ENCODE assay signal across 8 cellular contexts in the genomic region with DNA sequence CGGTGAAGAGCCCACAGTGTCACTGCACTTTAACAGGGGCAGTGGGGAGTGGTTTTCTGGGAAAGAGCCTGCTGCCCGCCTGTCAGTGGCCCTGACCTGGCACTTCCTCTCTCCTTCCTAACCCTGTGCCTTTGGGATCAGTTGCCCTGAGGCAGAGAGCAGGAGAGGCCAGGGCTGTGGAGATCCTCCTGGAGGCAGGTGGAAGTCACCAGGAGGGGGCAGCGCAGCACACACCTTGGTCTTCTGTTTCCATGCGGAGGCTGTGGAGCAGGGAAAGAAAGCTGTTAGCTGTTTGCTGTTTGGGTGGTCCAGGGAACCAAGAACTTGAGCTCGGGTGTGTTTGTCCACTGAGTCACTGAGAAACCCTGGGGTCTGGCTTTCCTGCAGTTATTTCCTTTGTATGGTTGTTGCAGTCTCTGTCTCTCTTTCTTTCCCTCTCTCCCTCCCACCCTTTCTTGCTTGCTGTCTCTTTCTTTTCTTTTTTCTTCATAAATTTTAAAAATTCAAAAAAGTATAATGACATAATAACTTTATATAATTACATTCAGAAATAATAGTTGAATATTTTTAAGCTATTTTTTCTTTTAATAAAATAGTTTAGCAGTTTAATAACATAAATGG. TPM values are rescaled to one million over a fixed set of nuclear protein-coding genes. Genes with fewer than 3 reads are reported as not detected.
A peak's percentile ranks its signal among the peaks of the same experiment; 100 is the strongest.
DNase-seq lines count a peak whose midpoint lies in the region; ATAC-seq and TF ChIP-seq lines count a peak whose summit lies in the region.

No MANE protein-coding gene starts in this region.

- H2BK5ac ChIP-seq in mesenchymal stem cell (ENCODE audit: low read depth, low read length, poor library complexity, severe bottlenecking) = no peak overlapping the region

- no peak overlapping the region for H3K4me3 Mint-ChIP-seq in endodermal cell

- no peak overlapping the region for H2BK12ac ChIP-seq in mesenchymal stem cell (ENCODE audit: low read length in 2 of 2)

- no peak overlapping the region for H3K27ac Mint-ChIP-seq in endodermal cell

- no peak overlapping the region for H3K14ac ChIP-seq in mesenchymal stem cell (ENCODE audit: low read length in 2 of 2)

- ATAC-seq in GM18498 (IDR thresholded peaks at IDR 0.05; ENCODE audit: unreplicated experiment) = peak; percentile 38

- no peak overlapping the region for H2BK120ac ChIP-seq in mesenchymal stem cell (ENCODE audit: low read depth, low read length)

- H3K23ac ChIP-seq in mesenchymal stem cell (ENCODE audit: low read length in 2 of 2) = no peak overlapping the region

- no peaks in the 10 kb centered on the region for H3K4me1 ChIP-seq in Karpas-422 (ENCODE audit: low read length)
- no peaks in the 10 kb centered on the region for H3K4me1 ChIP-seq in endodermal cell (ENCODE audit: control insufficient read depth, insufficient read depth, low read length)
- no peaks in the 10 kb centered on the region for H3K4me1 ChIP-seq in mesenchymal stem cell (ENCODE audit: control insufficient read depth, insufficient read depth, low read depth, low read length)

- no peak overlapping the region for H3K4ac ChIP-seq in mesenchymal stem cell (ENCODE audit: low read depth in 1 of 2, low read length in 2 of 2)

- H3K9me3 ChIP-seq in Karpas-422 (ENCODE audit: low read length) (no peaks in the 10 kb centered on the region), WERI-Rb-1 (ENCODE audit: severe bottlenecking) (no peaks in the 10 kb centered on the region), endodermal cell (ENCODE audit: control insufficient read depth, low read length) (no peaks in the 10 kb centered on the region), mesenchymal stem cell (ENCODE audit: control insufficient read depth, low read length) (no peaks in the 10 kb centered on the region)

- H2AFZ ChIP-seq in Karpas-422 (ENCODE audit: low read length) = no peak overlapping the region
- no peak overlapping the region for H2AFZ ChIP-seq in mesenchymal stem cell (ENCODE audit: low read depth, low read length)

- H3K18ac ChIP-seq in mesenchymal stem cell (ENCODE audit: low read depth in 1 of 2, low read length in 2 of 2) = no peak overlapping the region

- DNase-seq in ACHN = peak; percentile 46
- peak; percentile 71 for DNase-seq in Karpas-422
- peak; percentile 40 for DNase-seq in WERI-Rb-1
- DNase-seq in endodermal cell = peak; percentile 96
- peak; percentile 53 for DNase-seq in mesenchymal stem cell
- peak in 33 of 49 donors; percentile 6 to 74 (median 56) for DNase-seq in substantia nigra (lab: John Stamatoyannopoulos, UW)
- no peak for DNase-seq in GOT3 (lab: John Stamatoyannopoulos, UW)

- no peak overlapping the region for H4K91ac ChIP-seq in mesenchymal stem cell (ENCODE audit: low read length)

- H3K4me3 ChIP-seq in Karpas-422 (ENCODE audit: low read length) (no peak overlapping the region), WERI-Rb-1 (ENCODE audit: low read depth, low read length) (no peak overlapping the region), endodermal cell (ENCODE audit: low read length) (no peak overlapping the region), mesenchymal stem cell (ENCODE audit: insufficient read depth in 1 of 2, low read depth in 1 of 2, low read length in 2 of 2) (no peak overlapping the region)

- H3K27me3 ChIP-seq in Karpas-422 (ENCODE audit: low read length) (no peaks in the 10 kb centered on the region), WERI-Rb-1 (ENCODE audit: insufficient read depth, low read depth, severe bottlenecking) (peaks cover 49% of the 10 kb centered on the region), endodermal cell (ENCODE audit: control insufficient read depth, insufficient read depth, low read length, poor library complexity, severe bottlenecking) (no peaks in the 10 kb centered on the region), mesenchymal stem cell (ENCODE audit: control insufficient read depth in 1 of 2, insufficient read depth in 1 of 2, low read length in 2 of 2) (peaks cover 0 to 27% of the 10 kb centered on the region in 2 experiments)

- H3K36me3 ChIP-seq in Karpas-422 (ENCODE audit: insufficient read depth, low read length) (no peaks in the 10 kb centered on the region), WERI-Rb-1 (no peaks in the 10 kb centered on the region), endodermal cell (ENCODE audit: control insufficient read depth, insufficient read depth, low read length) (no peaks in the 10 kb centered on the region), mesenchymal stem cell (ENCODE audit: control insufficient read depth in 1 of 2, insufficient read depth in 2 of 2, low read depth in 1 of 2, low read length in 2 of 2) (no peaks in the 10 kb centered on the region)

- no peak overlapping the region for H2BK15ac ChIP-seq in mesenchymal stem cell (ENCODE audit: low read depth, poor library complexity, severe bottlenecking)

- WGBS in endodermal cell (ENCODE audit: insufficient coverage in 1 of 2, insufficient read length in 1 of 2), 2 experiments = 41 to 84% methylated on average over 2 to 5 of the region's 5 CpGs
- WGBS in mesenchymal stem cell = 47% methylated on average over 4 of the region's 5 CpGs

- H3K27ac ChIP-seq in Karpas-422 (ENCODE audit: low read length) = no peak overlapping the region
- H3K27ac ChIP-seq in WERI-Rb-1 = no peak overlapping the region
- H3K27ac ChIP-seq in endodermal cell (ENCODE audit: low read depth, low read length) = no peak overlapping the region
- H3K27ac ChIP-seq in mesenchymal stem cell (ENCODE audit: low read length, poor library complexity, severe bottlenecking) = no peak overlapping the region
- H3K27ac ChIP-seq in substantia nigra (ENCODE audit: low read depth, low read length, poor library complexity, severe bottlenecking) = no peak overlapping the region

- H3K4me2 ChIP-seq in Karpas-422 (ENCODE audit: low read depth, low read length, poor library complexity, severe bottlenecking) (no peak overlapping the region), mesenchymal stem cell (ENCODE audit: low read length, poor library complexity, severe bottlenecking) (no peak overlapping the region)

- H3K27me3 Mint-ChIP-seq in endodermal cell (ENCODE audit: insufficient read depth) = peaks cover 7% of the 10 kb centered on the region

- no peaks in the 10 kb centered on the region for H4K20me1 ChIP-seq in Karpas-422 (ENCODE audit: insufficient read depth, low read depth, low read length)

- TF ChIP-seq CTCF in WERI-Rb-1 (IDR thresholded peaks at IDR 0.05; ENCODE audit: low read depth, low read length) (peak; percentile 79), endodermal cell (conservative IDR thresholded peaks at IDR 0.05) (peak; percentile 94)

- peaks cover 4% of the 10 kb centered on the region for H3K4me1 Mint-ChIP-seq in endodermal cell

- no peaks in the 10 kb centered on the region for H3K9me2 ChIP-seq in Karpas-422 (replicated peaks; ENCODE audit: insufficient read depth, low read length)

- H4K8ac ChIP-seq in mesenchymal stem cell (ENCODE audit: low read length) = no peak overlapping the region

- H3K9me3 Mint-ChIP-seq in endodermal cell = no peaks in the 10 kb centered on the region

- H3K79me2 ChIP-seq in Karpas-422 (ENCODE audit: low read length) = no peaks in the 10 kb centered on the region

- H3K9ac ChIP-seq in Karpas-422 (ENCODE audit: low read length) (no peak overlapping the region), endodermal cell (ENCODE audit: extremely low read depth, low read length, poor library complexity, severe bottlenecking) (no peak overlapping the region), mesenchymal stem cell (ENCODE audit: low read length) (no peak overlapping the region)

- no peak overlapping the region for H2AK5ac ChIP-seq in mesenchymal stem cell (ENCODE audit: low read length, severe bottlenecking)

- H3K36me3 Mint-ChIP-seq in endodermal cell (ENCODE audit: low read depth) = no peaks in the 10 kb centered on the region

- in situ Hi-C loops in ACHN (cut with HindIII; ENCODE audit: low pct_ligation_motif_present, low pct_unique_long_range_greater_than_20kb, low sequenced_read_pairs) = no loop called here

- no peaks in the 10 kb centered on the region for H3K79me1 ChIP-seq in mesenchymal stem cell (replicated peaks; ENCODE audit: low read length, poor library complexity, severe bottlenecking)

RNA-seq across cellular contexts. Expression of a gene that starts 28.1 kb away (rescaled TPM):
- not detected in 2 replicates for total RNA-seq in Karpas-422 (2014; rRNA removed; shearing (Covaris generic); ENCODE audit: low replicate concordance)
- under 1 TPM; 0.09 to 0.18 TPM for total RNA-seq in endodermal cell
- polyA plus RNA-seq in endodermal cell (2013, experiment 1 of 2) = 116 TPM
- 91.8 TPM for polyA plus RNA-seq in endodermal cell (2013, experiment 2 of 2)
- polyA plus RNA-seq in mesenchymal stem cell (2013, experiment 1 of 2) = 0.17 TPM
- 0.18 TPM for polyA plus RNA-seq in mesenchymal stem cell (2013, experiment 2 of 2)
